8 cellular contexts compared by ENCODE assay signal in genomic region chr3:57169872-57170623, GRCh38. TPM values are rescaled to one million over a fixed set of nuclear protein-coding genes. Genes with fewer than 3 reads are reported as not detected.
DNase-seq lines count a peak whose midpoint lies in the region; FAIRE-seq and TF ChIP-seq lines count a peak whose summit lies in the region.

No MANE protein-coding gene starts in this region.

- peak; percentile 81 for TF ChIP-seq CTCF in MCF 10A (IDR thresholded peaks at IDR 0.05; ENCODE audit: unreplicated experiment)

- H3K4me3 Mint-ChIP-seq in MCF 10A (ENCODE audit: unreplicated experiment), result peak overlapping the region; percentile 52

- no peaks in the 10 kb centered on the region for H3K9me3 Mint-ChIP-seq in MCF 10A (ENCODE audit: unreplicated experiment)

- H3K27me3 Mint-ChIP-seq in MCF 10A (ENCODE audit: insufficient read depth, unreplicated experiment), result peaks cover 16% of the 10 kb centered on the region

- no peaks in the 10 kb centered on the region for H3K36me3 Mint-ChIP-seq in MCF 10A (ENCODE audit: insufficient read depth, unreplicated experiment)

- TF ChIP-seq POLR2A in H54 (IDR thresholded peaks at IDR 0.05; ENCODE audit: low read depth, low read length), result no peak

- no peaks in the 10 kb centered on the region for H3K9me3 ChIP-seq in iPS-18c (ENCODE audit: control insufficient read depth, insufficient read depth, low read length)

- DNase-seq in EH (ENCODE audit: low read depth), result peak; percentile 67
- DNase-seq in H54 (ENCODE audit: insufficient read length, low spot score), result peak; percentile 73
- peak; percentile 70 for DNase-seq in NCI-H1048 (lab: John Stamatoyannopoulos, UW)
- DNase-seq in UCSD-AML1 (lab: John Stamatoyannopoulos, UW; ENCODE audit: unreplicated experiment), result peak; percentile 71
- peak; percentile 80 for DNase-seq in MCF 10A (ENCODE audit: unreplicated experiment)
- DNase-seq in NCI-H128 (lab: John Stamatoyannopoulos, UW; ENCODE audit: unreplicated experiment), result no peak

- no peak for FAIRE-seq in H54 (lab: Jason Lieb, UNC)

- intact Hi-C loops in MCF 10A (cut with micrococcal nuclease), result loop anchor here (1.0 to 10.0 kb wide), 4 partner anchors 52 to 685 kb away; no protein-coding TSS in a partner anchor

- POLR2A ChIA-PET in MCF 10A (lab: Yijun Ruan, JAX), result interaction anchor here (0.5 to 1.6 kb wide), 11 partner anchors 26 to 428 kb away, joined by 3 to 7 read pairs (median 3); no protein-coding TSS in a partner anchor

- BruUV-seq in MCF 10A (replicated peaks; lab: Mats Ljungman, UMichigan), result no TSS peak

- H3K27ac Mint-ChIP-seq in MCF 10A (ENCODE audit: low read depth, unreplicated experiment), result no peak overlapping the region

- H3K4me3 ChIP-seq in iPS-18c (ENCODE audit: insufficient read depth, low read depth, low read length), result peak overlapping the region; percentile 49; the same call in 1 of the 2 replicates
- peak overlapping the region; percentile 13 to 47 (median 38) for H3K4me3 ChIP-seq in skin epidermis

- H3K4me1 Mint-ChIP-seq in MCF 10A (ENCODE audit: insufficient read depth, unreplicated experiment), result peaks cover 7% of the 10 kb centered on the region

- CTCF ChIA-PET in MCF 10A (lab: Yijun Ruan, JAX), result interaction anchor here (0.5 to 6.7 kb wide), 44 partner anchors 9 to 1315 kb away, joined by 3 to 53 read pairs (median 4); partner anchors contain the start of gene APPL1

- peak overlapping the region in 10 of 21 experiments; percentile 2 to 64 (median 30) for H3K27ac ChIP-seq in skin epidermis

RNA-seq across cellular contexts. Expression of gene IL17RD, which starts 4.9 kb away (rescaled TPM):
- 0.91 and 1.2 TPM in 2 replicates for total RNA-seq in MCF 10A (2022)

RNA-seq across cellular contexts. Expression of gene HESX1, which starts 29.7 kb away (rescaled TPM):
- 0.66 and 1.3 TPM in 2 replicates for total RNA-seq in MCF 10A (2022)

RNA-seq across cellular contexts. Expression of gene APPL1, which starts 57.5 kb away (rescaled TPM):
- total RNA-seq in MCF 10A (2022), result 26.4 and 35.4 TPM in 2 replicates
